Comparison of ENCODE assay signal across 25 cellular contexts in genomic region chr2:46996300-46996843, GRCh38. TPM values are rescaled to one million over a fixed set of nuclear protein-coding genes. Genes with fewer than 3 reads are reported as not detected.
DNase-seq lines count a peak whose midpoint lies in the region; ATAC-seq and TF ChIP-seq lines count a peak whose summit lies in the region.
"Had no signal": no experiment of that assay in that cellular context is flagged by ENCODE, and none has a peak within 500 bp of the region (broad histone marks: within the 10 kb centered on the region; RNA-seq: fewer than 3 reads in every experiment).

No MANE protein-coding gene starts in this region.

- peaks cover 38% of the 10 kb centered on the region for H3K4me1 ChIP-seq in BE2C
- peaks cover 6% of the 10 kb centered on the region for H3K4me1 ChIP-seq in psoas muscle
- H3K4me1 ChIP-seq: SJCRH30 had no signal

- H3K36me3 ChIP-seq in BE2C (no peaks in the 10 kb centered on the region), psoas muscle (ENCODE audit: insufficient read depth in 1 of 2, low read depth in 1 of 2) (peaks cover 0 to 37% of the 10 kb centered on the region in 2 donors)

- H3K4me3 ChIP-seq in BE2C (ENCODE audit: low read depth, low read length) (no peak overlapping the region), psoas muscle (no peak overlapping the region)
- H3K4me3 ChIP-seq: K562, SJCRH30 had no signal

- H3K27ac ChIP-seq in psoas muscle: no peak overlapping the region
- H3K27ac ChIP-seq: 22Rv1, SJCRH30 had no signal

- H3K27me3 ChIP-seq in BE2C (no peaks in the 10 kb centered on the region), psoas muscle (ENCODE audit: insufficient read depth in 3 of 3, low read length in 2 of 3) (no peaks in the 10 kb centered on the region)
- H3K27me3 ChIP-seq: SJCRH30 had no signal

- TF ChIP-seq CTCF in BE2C (IDR thresholded peaks at IDR 0.05; ENCODE audit: low read depth, low read length) (no peak), psoas muscle (IDR thresholded peaks at IDR 0.05) (no peak)

- intact Hi-C loops in psoas muscle (cut with DNase I): no loop called here

- 70 to 77% (median 74%) methylated on average over 7 of the region's 7 CpGs for WGBS in psoas muscle, 3 donors

- H3K4me1 Mint-ChIP-seq in T-helper 17 cell: peaks cover 20% of the 10 kb centered on the region
- peaks cover 10% of the 10 kb centered on the region for H3K4me1 Mint-ChIP-seq in stimulated activated effector memory CD8-positive, alpha-beta T cell treated with anti-CD3 and anti-CD28 coated beads, Interleukin-12 subunit alpha, Interleukin-12 subunit beta, amount 100 ng/mL, for 72 hours

- H3K4me3 Mint-ChIP-seq in T-helper 17 cell: no peak overlapping the region
- no peak overlapping the region for H3K4me3 Mint-ChIP-seq in stimulated activated effector memory CD8-positive, alpha-beta T cell treated with anti-CD3 and anti-CD28 coated beads, Interleukin-12 subunit alpha, Interleukin-12 subunit beta, amount 100 ng/mL, for 72 hours

- no peaks in the 10 kb centered on the region for H3K27me3 Mint-ChIP-seq in T-helper 17 cell

- H3K9me3 ChIP-seq in BE2C (no peaks in the 10 kb centered on the region), T-helper 17 cell (ENCODE audit: control insufficient read depth, low read length, poor library complexity, severe bottlenecking) (no peaks in the 10 kb centered on the region), psoas muscle (no peaks in the 10 kb centered on the region)
- H3K9me3 ChIP-seq: SJCRH30 had no signal

- no peaks in the 10 kb centered on the region for H3K9me3 Mint-ChIP-seq in stimulated activated effector memory CD8-positive, alpha-beta T cell treated with anti-CD3 and anti-CD28 coated beads, Interleukin-12 subunit alpha, Interleukin-12 subunit beta, amount 100 ng/mL, for 72 hours
- H3K9me3 Mint-ChIP-seq: CD8-positive, alpha-beta memory T cell had no signal

- ATAC-seq in T-helper 17 cell (no peak), GM19035 (IDR thresholded peaks at IDR 0.05; ENCODE audit: unreplicated experiment) (no peak), psoas muscle (no peak)
- no peak for ATAC-seq in stimulated activated effector memory CD8-positive, alpha-beta T cell treated with anti-CD3 and anti-CD28 coated beads, Interleukin-12 subunit alpha, Interleukin-12 subunit beta, amount 100 ng/mL, for 72 hours
- ATAC-seq: K562 had no signal

- DNase-seq in DMS 273 (lab: John Stamatoyannopoulos, UW; ENCODE audit: unreplicated experiment): peak; percentile 20
- no peak for DNase-seq in DMS 273 treated with DMSO at 0.1 percent for 48 hours (lab: John Stamatoyannopoulos, UW)
- DNase-seq in BE2C: peak; percentile 70
- no peak for DNase-seq in T-helper 17 cell
- DNase-seq in stimulated activated effector memory CD8-positive, alpha-beta T cell treated with anti-CD3 and anti-CD28 coated beads, Interleukin-12 subunit alpha, Interleukin-12 subunit beta, amount 100 ng/mL, for 72 hours (ENCODE audit: low spot score in 2 of 2): no peak
- no peak for DNase-seq in anterior cingulate cortex (lab: John Stamatoyannopoulos, UW)
- DNase-seq in psoas muscle: no peak
- DNase-seq: ACHN; C1 segment of cervical spinal cord; Calu3; CD8-positive, alpha-beta memory T cell; DMS53; EL; GF-D8; MM.1S; NCI-H1048; NCI-H1417 treated with DMSO at 0.1 percent for 48 hours; NCI-H187; NCI-H446; NCI-H526; OCI-M1; SJCRH30 had no signal

- peaks cover 15% of the 10 kb centered on the region for H3K36me3 Mint-ChIP-seq in T-helper 17 cell (ENCODE audit: low read depth)
- H3K36me3 Mint-ChIP-seq in stimulated activated effector memory CD8-positive, alpha-beta T cell treated with anti-CD3 and anti-CD28 coated beads, Interleukin-12 subunit alpha, Interleukin-12 subunit beta, amount 100 ng/mL, for 72 hours: peaks cover 97% of the 10 kb centered on the region

- H3K27ac Mint-ChIP-seq in T-helper 17 cell: peak overlapping the region; percentile 81
- H3K27ac Mint-ChIP-seq in stimulated activated effector memory CD8-positive, alpha-beta T cell treated with anti-CD3 and anti-CD28 coated beads, Interleukin-12 subunit alpha, Interleukin-12 subunit beta, amount 100 ng/mL, for 72 hours: peak overlapping the region; percentile 61

RNA-seq across cellular contexts. Expression of gene TTC7A, which starts 55.3 kb away (rescaled TPM):
- polyA plus RNA-seq in BE2C (2012; ENCODE audit: insufficient read depth, insufficient read length, low read depth): 19.2 TPM
- total RNA-seq in T-helper 17 cell: 10 to 100 TPM; 56.3 to 63.0 TPM
- 1 to 10 TPM; 3.6 to 5.9 (median 4.0) TPM for total RNA-seq in psoas muscle
- polyA plus RNA-seq in psoas muscle: 1 to 10 TPM; 1.7 to 2.7 (median 2.2) TPM

Comparison
In these comparisons a context has a peak if more than half of its experiments do, and no peak if none do; other contexts are left out.
1. DNase-seq: peak in DMS 273 (single experiment) and BE2C (single experiment); none in DMS 273 treated with DMSO at 0.1 percent for 48 hours (single experiment), T-helper 17 cell (0 of 3), stimulated activated effector memory CD8-positive, alpha-beta T cell treated with anti-CD3 and anti-CD28 coated beads, Interleukin-12 subunit alpha, Interleukin-12 subunit beta, amount 100 ng/mL, for 72 hours (0 of 2), anterior cingulate cortex (0 of 58) and psoas muscle (0 of 2).
2. RNA of gene TTC7A, which starts 55.3 kb away (total RNA-seq): 56.3 to 63.0 TPM in T-helper 17 cell; 3.6 to 5.9 TPM in psoas muscle; every median in the first group is over 4 times any median in the second.